2 cellular contexts compared by ENCODE assay signal in genomic region chr7:72697066-72697465, GRCh38.
A peak's percentile ranks its signal among the peaks of the same experiment; 100 is the strongest.
TF ChIP-seq lines count a peak whose summit lies in the region.

No MANE protein-coding gene starts in this region.

TF ChIP-seq in SK-N-SH, 30 proteins besides CTCF, POLR2A, EP300 and RAD21:
- peak; percentile 59 for TF ChIP-seq ELF1 (IDR thresholded peaks at IDR 0.05)

TF ChIP-seq in K562, 482 proteins besides CTCF, POLR2A, EP300 and RAD21:
- TF ChIP-seq ELF1 (tag; IDR thresholded peaks at IDR 0.05) (peak; percentile 20; the same call in 1 of the 2 replicates), ZMIZ1 (IDR thresholded peaks at IDR 0.05; ENCODE audit: low read depth in 2 of 2, low read length in 2 of 2) (peak in 1 of 2 experiments; percentile 72; a peak in 2 of 4 replicates), ZBTB17 (CRISPR knock-in tag; IDR thresholded peaks at IDR 0.05) (peak; percentile 87)
- TF ChIP-seq, protein P1, sequence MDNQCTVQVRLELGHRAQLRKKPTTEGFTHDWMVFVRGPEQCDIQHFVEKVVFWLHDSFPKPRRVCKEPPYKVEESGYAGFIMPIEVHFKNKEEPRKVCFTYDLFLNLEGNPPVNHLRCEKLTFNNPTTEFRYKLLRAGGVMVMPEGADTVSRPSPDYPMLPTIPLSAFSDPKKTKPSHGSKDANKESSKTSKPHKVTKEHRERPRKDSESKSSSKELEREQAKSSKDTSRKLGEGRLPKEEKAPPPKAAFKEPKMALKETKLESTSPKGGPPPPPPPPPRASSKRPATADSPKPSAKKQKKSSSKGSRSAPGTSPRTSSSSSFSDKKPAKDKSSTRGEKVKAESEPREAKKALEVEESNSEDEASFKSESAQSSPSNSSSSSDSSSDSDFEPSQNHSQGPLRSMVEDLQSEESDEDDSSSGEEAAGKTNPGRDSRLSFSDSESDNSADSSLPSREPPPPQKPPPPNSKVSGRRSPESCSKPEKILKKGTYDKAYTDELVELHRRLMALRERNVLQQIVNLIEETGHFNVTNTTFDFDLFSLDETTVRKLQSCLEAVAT (IDR thresholded peaks at IDR 0.05): peak in 1 of 2 experiments; percentile 97; a peak in 2 of 4 replicates
